In the genomic region with DNA sequence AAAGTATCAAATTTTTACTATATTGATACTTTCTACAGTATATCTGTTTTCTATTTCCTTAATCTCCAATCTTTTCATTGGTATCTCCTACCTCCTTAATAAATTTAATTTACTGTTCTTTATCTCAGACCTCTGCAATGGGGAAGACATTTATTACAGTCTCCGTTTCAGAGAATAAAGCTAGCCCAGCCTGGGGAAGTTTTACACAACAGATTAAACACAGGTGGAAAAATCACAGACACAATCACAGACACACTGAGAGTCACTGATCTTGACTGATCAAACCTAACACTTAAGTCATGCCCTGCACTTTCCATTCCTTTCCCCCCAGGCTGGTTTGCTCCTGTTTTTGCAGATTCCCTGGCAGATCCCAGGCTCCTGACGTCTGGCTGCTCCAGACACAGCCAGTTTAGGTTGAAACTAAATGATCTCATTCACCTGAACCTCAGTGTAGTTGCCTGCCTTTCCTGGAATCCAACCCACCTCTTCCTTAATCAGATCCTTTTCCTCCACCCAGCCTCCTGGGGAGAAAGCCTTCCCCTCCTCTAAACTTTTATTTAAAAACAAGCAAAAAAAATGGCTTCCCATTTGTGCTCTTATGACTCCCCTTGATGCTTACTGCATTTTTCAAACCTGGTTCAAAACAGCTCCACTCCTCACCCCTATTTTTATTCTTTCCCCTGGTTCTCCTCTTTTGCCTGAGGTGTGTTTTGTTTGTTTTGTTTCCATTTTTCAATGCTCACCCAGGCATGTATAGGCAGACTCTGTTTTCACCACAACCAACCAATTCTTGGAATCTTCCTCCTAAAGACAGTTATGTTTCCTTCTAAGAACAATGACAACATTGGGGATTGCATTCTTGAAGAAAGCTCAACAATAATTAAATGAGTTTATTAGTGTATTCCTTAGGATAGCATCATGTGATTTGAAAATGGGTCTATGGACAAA, we compare ENCODE assay signal across 2 cellular contexts.
A peak's percentile ranks its signal among the peaks of the same experiment; 100 is the strongest.
TF ChIP-seq lines count a peak whose summit lies in the region.

No MANE protein-coding gene starts in this region.

TF ChIP-seq in HEK293, 187 proteins besides CTCF, POLR2A, EP300 and RAD21 (continued from another document and continues in another):
- TF ChIP-seq ZNF600 (tag by site-specific recombination; IDR thresholded peaks at IDR 0.05) (peak; percentile 71), ZBTB7A (tag by site-specific recombination; IDR thresholded peaks at IDR 0.05; ENCODE audit: low read depth) (no peak), ZNF404 (tag by site-specific recombination; IDR thresholded peaks at IDR 0.05) (no peak), ZSCAN23 (tag by site-specific recombination; IDR thresholded peaks at IDR 0.05) (no peak), ZNF239 (tag by site-specific recombination; IDR thresholded peaks at IDR 0.05) (0 out of 2 replicates have a peak, but pooled peaks have one; percentile 16), ZNF19 (tag by site-specific recombination; IDR thresholded peaks at IDR 0.05; ENCODE audit: low read depth) (no peak), ZNF16 (tag by site-specific recombination; IDR thresholded peaks at IDR 0.05; ENCODE audit: low read depth) (no peak), ZNF596 (tag by site-specific recombination; IDR thresholded peaks at IDR 0.05) (no peak), ZNF214 (tag by site-specific recombination; IDR thresholded peaks at IDR 0.05; ENCODE audit: borderline replicate concordance) (no peak), ZBTB20 (tag by site-specific recombination; IDR thresholded peaks at IDR 0.05) (peak; percentile 51; the same call in 1 of the 2 replicates), ZFP41 (tag by site-specific recombination; IDR thresholded peaks at IDR 0.05; ENCODE audit: borderline replicate concordance) (no peak), GFI1B (tag by site-specific recombination; IDR thresholded peaks at IDR 0.05) (no peak), ZEB2 (tag by site-specific recombination; IDR thresholded peaks at IDR 0.05) (no peak), PRDM1 (tag by site-specific recombination; IDR thresholded peaks at IDR 0.05) (peak; percentile 66)
- TF ChIP-seq, protein P1, sequence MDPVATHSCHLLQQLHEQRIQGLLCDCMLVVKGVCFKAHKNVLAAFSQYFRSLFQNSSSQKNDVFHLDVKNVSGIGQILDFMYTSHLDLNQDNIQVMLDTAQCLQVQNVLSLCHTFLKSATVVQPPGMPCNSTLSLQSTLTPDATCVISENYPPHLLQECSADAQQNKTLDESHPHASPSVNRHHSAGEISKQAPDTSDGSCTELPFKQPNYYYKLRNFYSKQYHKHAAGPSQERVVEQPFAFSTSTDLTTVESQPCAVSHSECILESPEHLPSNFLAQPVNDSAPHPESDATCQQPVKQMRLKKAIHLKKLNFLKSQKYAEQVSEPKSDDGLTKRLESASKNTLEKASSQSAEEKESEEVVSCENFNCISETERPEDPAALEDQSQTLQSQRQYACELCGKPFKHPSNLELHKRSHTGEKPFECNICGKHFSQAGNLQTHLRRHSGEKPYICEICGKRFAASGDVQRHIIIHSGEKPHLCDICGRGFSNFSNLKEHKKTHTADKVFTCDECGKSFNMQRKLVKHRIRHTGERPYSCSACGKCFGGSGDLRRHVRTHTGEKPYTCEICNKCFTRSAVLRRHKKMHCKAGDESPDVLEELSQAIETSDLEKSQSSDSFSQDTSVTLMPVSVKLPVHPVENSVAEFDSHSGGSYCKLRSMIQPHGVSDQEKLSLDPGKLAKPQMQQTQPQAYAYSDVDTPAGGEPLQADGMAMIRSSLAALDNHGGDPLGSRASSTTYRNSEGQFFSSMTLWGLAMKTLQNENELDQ (tag by site-specific recombination; IDR thresholded peaks at IDR 0.05; ENCODE audit: low read depth), result no peak
- TF ChIP-seq, protein P2, sequence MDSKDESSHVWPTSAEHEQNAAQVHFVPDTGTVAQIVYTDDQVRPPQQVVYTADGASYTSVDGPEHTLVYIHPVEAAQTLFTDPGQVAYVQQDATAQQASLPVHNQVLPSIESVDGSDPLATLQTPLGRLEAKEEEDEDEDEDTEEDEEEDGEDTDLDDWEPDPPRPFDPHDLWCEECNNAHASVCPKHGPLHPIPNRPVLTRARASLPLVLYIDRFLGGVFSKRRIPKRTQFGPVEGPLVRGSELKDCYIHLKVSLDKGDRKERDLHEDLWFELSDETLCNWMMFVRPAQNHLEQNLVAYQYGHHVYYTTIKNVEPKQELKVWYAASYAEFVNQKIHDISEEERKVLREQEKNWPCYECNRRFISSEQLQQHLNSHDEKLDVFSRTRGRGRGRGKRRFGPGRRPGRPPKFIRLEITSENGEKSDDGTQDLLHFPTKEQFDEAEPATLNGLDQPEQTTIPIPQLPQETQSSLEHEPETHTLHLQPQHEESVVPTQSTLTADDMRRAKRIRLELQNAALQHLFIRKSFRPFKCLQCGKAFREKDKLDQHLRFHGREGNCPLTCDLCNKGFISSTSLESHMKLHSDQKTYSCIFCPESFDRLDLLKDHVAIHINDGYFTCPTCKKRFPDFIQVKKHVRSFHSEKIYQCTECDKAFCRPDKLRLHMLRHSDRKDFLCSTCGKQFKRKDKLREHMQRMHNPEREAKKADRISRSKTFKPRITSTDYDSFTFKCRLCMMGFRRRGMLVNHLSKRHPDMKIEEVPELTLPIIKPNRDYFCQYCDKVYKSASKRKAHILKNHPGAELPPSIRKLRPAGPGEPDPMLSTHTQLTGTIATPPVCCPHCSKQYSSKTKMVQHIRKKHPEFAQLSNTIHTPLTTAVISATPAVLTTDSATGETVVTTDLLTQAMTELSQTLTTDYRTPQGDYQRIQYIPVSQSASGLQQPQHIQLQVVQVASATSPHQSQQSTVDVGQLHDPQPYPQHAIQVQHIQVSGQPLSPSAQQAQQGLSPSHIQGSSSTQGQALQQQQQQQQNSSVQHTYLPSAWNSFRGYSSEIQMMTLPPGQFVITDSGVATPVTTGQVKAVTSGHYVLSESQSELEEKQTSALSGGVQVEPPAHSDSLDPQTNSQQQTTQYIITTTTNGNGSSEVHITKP (tag by site-specific recombination; IDR thresholded peaks at IDR 0.05), result peak; percentile 27; the same call in 1 of the 2 replicates
- TF ChIP-seq, protein P3, sequence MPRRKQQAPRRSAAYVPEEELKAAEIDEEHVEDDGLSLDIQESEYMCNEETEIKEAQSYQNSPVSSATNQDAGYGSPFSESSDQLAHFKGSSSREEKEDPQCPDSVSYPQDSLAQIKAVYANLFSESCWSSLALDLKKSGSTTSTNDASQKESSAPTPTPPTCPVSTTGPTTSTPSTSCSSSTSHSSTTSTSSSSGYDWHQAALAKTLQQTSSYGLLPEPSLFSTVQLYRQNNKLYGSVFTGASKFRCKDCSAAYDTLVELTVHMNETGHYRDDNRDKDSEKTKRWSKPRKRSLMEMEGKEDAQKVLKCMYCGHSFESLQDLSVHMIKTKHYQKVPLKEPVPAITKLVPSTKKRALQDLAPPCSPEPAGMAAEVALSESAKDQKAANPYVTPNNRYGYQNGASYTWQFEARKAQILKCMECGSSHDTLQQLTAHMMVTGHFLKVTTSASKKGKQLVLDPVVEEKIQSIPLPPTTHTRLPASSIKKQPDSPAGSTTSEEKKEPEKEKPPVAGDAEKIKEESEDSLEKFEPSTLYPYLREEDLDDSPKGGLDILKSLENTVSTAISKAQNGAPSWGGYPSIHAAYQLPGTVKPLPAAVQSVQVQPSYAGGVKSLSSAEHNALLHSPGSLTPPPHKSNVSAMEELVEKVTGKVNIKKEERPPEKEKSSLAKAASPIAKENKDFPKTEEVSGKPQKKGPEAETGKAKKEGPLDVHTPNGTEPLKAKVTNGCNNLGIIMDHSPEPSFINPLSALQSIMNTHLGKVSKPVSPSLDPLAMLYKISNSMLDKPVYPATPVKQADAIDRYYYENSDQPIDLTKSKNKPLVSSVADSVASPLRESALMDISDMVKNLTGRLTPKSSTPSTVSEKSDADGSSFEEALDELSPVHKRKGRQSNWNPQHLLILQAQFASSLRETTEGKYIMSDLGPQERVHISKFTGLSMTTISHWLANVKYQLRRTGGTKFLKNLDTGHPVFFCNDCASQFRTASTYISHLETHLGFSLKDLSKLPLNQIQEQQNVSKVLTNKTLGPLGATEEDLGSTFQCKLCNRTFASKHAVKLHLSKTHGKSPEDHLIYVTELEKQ (tag by site-specific recombination; IDR thresholded peaks at IDR 0.05; ENCODE audit: borderline replicate concordance), result no peak

TF ChIP-seq in SK-N-SH treated with all-trans-retinoic acid at 6 μM for 48 hours, 23 proteins besides CTCF, POLR2A, EP300 and RAD21 (continued from another document):
- TF ChIP-seq TSHZ2 (CRISPR knock-in tag; IDR thresholded peaks at IDR 0.05) (no peak), ZNF565 (CRISPR knock-in tag; conservative IDR thresholded peaks at IDR 0.05; ENCODE audit: low read depth) (no peak), GLIS3 (CRISPR knock-in tag; IDR thresholded peaks at IDR 0.05) (no peak), ZC3H10 (CRISPR knock-in tag; IDR thresholded peaks at IDR 0.05) (no peak), POU6F1 (CRISPR knock-in tag; IDR thresholded peaks at IDR 0.05; ENCODE audit: borderline replicate concordance, low read depth) (no peak), ISL1 (CRISPR knock-in tag; IDR thresholded peaks at IDR 0.05) (peak; percentile 26; the same call in 1 of the 2 replicates), BACH2 (CRISPR knock-in tag; IDR thresholded peaks at IDR 0.05; ENCODE audit: borderline replicate concordance) (no peak)
- TF ChIP-seq, protein P4, sequence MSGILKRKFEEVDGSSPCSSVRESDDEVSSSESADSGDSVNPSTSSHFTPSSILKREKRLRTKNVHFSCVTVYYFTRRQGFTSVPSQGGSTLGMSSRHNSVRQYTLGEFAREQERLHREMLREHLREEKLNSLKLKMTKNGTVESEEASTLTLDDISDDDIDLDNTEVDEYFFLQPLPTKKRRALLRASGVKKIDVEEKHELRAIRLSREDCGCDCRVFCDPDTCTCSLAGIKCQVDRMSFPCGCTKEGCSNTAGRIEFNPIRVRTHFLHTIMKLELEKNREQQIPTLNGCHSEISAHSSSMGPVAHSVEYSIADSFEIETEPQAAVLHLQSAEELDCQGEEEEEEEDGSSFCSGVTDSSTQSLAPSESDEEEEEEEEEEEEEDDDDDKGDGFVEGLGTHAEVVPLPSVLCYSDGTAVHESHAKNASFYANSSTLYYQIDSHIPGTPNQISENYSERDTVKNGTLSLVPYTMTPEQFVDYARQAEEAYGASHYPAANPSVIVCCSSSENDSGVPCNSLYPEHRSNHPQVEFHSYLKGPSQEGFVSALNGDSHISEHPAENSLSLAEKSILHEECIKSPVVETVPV (CRISPR knock-in tag; IDR thresholded peaks at IDR 0.05), result no peak
